8 cellular contexts compared by ENCODE assay signal in genomic region chr1:109213345-109213823, GRCh38. TPM values are rescaled to one million over a fixed set of nuclear protein-coding genes. Genes with fewer than 3 reads are reported as not detected.
DNase-seq lines count a peak whose midpoint lies in the region; ATAC-seq and TF ChIP-seq lines count a peak whose summit lies in the region.

No MANE protein-coding gene starts in this region.

- no peak for TF ChIP-seq EP300 in suprapubic skin (IDR thresholded peaks at IDR 0.05)

- H3K9me3 ChIP-seq in iPS-20b (ENCODE audit: insufficient read depth, low read depth, low read length) (no peaks in the 10 kb centered on the region), suprapubic skin (no peaks in the 10 kb centered on the region)

- H3K27ac ChIP-seq in iPS-20b (ENCODE audit: low read length) (no peak overlapping the region), suprapubic skin (peak overlapping the region; percentile 95)

- 26% methylated on average over 10 of the region's 10 CpGs for WGBS in suprapubic skin

- H3K4me3 ChIP-seq in iPS-20b (ENCODE audit: low read length) (peak overlapping the region; percentile 97; the same call in 1 of the 2 replicates), suprapubic skin (peak overlapping the region; percentile 92)

- peaks cover 9% of the 10 kb centered on the region; the same call in 1 of the 2 replicates for H3K4me1 ChIP-seq in iPS-20b (ENCODE audit: insufficient read depth, low read length)
- H3K4me1 ChIP-seq in suprapubic skin: peaks cover 53% of the 10 kb centered on the region

- H3K27me3 Mint-ChIP-seq in activated CD4-positive, alpha-beta T cell treated with anti-CD3 and anti-CD28 coated beads for 36 hours: peaks cover 1% of the 10 kb centered on the region
- peaks cover 3% of the 10 kb centered on the region for H3K27me3 Mint-ChIP-seq in activated CD8-positive, alpha-beta T cell treated with anti-CD3 and anti-CD28 coated beads, Interleukin-2, amount 10 ng/mL, durations not matched to agents 7 days and 5 days (ENCODE audit: low read depth)

- H3K4me3 Mint-ChIP-seq in activated CD4-positive, alpha-beta T cell treated with anti-CD3 and anti-CD28 coated beads for 36 hours: peak overlapping the region; percentile 97
- H3K4me3 Mint-ChIP-seq in activated CD8-positive, alpha-beta T cell treated with anti-CD3 and anti-CD28 coated beads, Interleukin-2, amount 10 ng/mL, durations not matched to agents 7 days and 5 days: peak overlapping the region; percentile 99

- DNase-seq in activated CD4-positive, alpha-beta T cell treated with anti-CD3 and anti-CD28 coated beads for 36 hours: no peak
- DNase-seq in activated CD4-positive, alpha-beta T cell treated with anti-CD3 and anti-CD28 coated beads for 4 hours: no peak
- no peak for DNase-seq in activated CD8-positive, alpha-beta T cell treated with anti-CD3 and anti-CD28 coated beads, Interleukin-2, amount 10 ng/mL, durations not matched to agents 7 days and 5 days
- DNase-seq in suprapubic skin (ENCODE audit: low spot score in 2 of 2) (no peak), hypothalamus (lab: John Stamatoyannopoulos, UW) (no peak), posterior cingulate gyrus (no peak), GM10248 (ENCODE audit: extremely low spot score) (no peak)

- CTCF ChIA-PET in activated CD4-positive, alpha-beta T cell treated with anti-CD3 and anti-CD28 coated beads for 36 hours (lab: Charles Lee): interaction anchor here (0.5 to 6.8 kb wide), 16 partner anchors 10 to 333 kb away, joined by 3 to 45 read pairs (median 5); partner anchors contain the start of genes ELAPOR1 and PSRC1
- CTCF ChIA-PET in activated CD8-positive, alpha-beta T cell treated with anti-CD3 and anti-CD28 coated beads, Interleukin-2, amount 10 ng/mL, durations not matched to agents 7 days and 5 days (lab: Charles Lee): interaction anchor here (1.0 to 4.0 kb wide), 11 partner anchors 10 to 428 kb away, joined by 4 to 17 read pairs (median 8); partner anchors contain the start of gene PSRC1
- CTCF ChIA-PET in GM10248 (lab: Yijun Ruan, JAX): interaction anchor here (0.6 to 3.2 kb wide), 9 partner anchors 9 to 319 kb away, joined by 3 to 22 read pairs (median 5); a partner anchor contains a TSS

- no peaks in the 10 kb centered on the region for H3K9me3 Mint-ChIP-seq in activated CD4-positive, alpha-beta T cell treated with anti-CD3 and anti-CD28 coated beads for 36 hours (ENCODE audit: low read depth)
- no peaks in the 10 kb centered on the region for H3K9me3 Mint-ChIP-seq in activated CD8-positive, alpha-beta T cell treated with anti-CD3 and anti-CD28 coated beads, Interleukin-2, amount 10 ng/mL, durations not matched to agents 7 days and 5 days (ENCODE audit: insufficient read depth)

- ATAC-seq in activated CD4-positive, alpha-beta T cell treated with anti-CD3 and anti-CD28 coated beads for 36 hours: no peak
- no peak for ATAC-seq in activated CD8-positive, alpha-beta T cell treated with anti-CD3 and anti-CD28 coated beads, Interleukin-2, amount 10 ng/mL, durations not matched to agents 7 days and 5 days

- POLR2A ChIA-PET in activated CD4-positive, alpha-beta T cell treated with anti-CD3 and anti-CD28 coated beads for 36 hours (lab: Charles Lee): interaction anchor here (1.4 to 2.3 kb wide), 2 partner anchors 12 kb away, joined by 3 to 12 read pairs; no protein-coding TSS in a partner anchor
- POLR2A ChIA-PET in activated CD8-positive, alpha-beta T cell treated with anti-CD3 and anti-CD28 coated beads, Interleukin-2, amount 10 ng/mL, durations not matched to agents 7 days and 5 days (lab: Charles Lee): interaction anchor here (0.8 to 2.1 kb wide), 5 partner anchors 9 to 113 kb away, joined by 3 to 19 read pairs (median 4); no protein-coding TSS in a partner anchor
- POLR2A ChIA-PET in GM10248 (lab: Yijun Ruan, JAX): interaction anchor here (0.7 to 1.1 kb wide), 2 partner anchors 11 to 59 kb away, joined by 3 read pairs; no protein-coding TSS in a partner anchor

- H3K36me3 Mint-ChIP-seq in activated CD4-positive, alpha-beta T cell treated with anti-CD3 and anti-CD28 coated beads for 36 hours (ENCODE audit: low read depth): peaks cover 32% of the 10 kb centered on the region
- H3K36me3 Mint-ChIP-seq in activated CD8-positive, alpha-beta T cell treated with anti-CD3 and anti-CD28 coated beads, Interleukin-2, amount 10 ng/mL, durations not matched to agents 7 days and 5 days (ENCODE audit: low read depth): peaks cover 36% of the 10 kb centered on the region

- no peaks in the 10 kb centered on the region for H3K36me3 ChIP-seq in iPS-20b (ENCODE audit: insufficient read depth, low read depth, low read length)
- H3K36me3 ChIP-seq in suprapubic skin: no peaks in the 10 kb centered on the region

- H3K4me1 Mint-ChIP-seq in activated CD4-positive, alpha-beta T cell treated with anti-CD3 and anti-CD28 coated beads for 36 hours: peaks cover 28% of the 10 kb centered on the region
- H3K4me1 Mint-ChIP-seq in activated CD8-positive, alpha-beta T cell treated with anti-CD3 and anti-CD28 coated beads, Interleukin-2, amount 10 ng/mL, durations not matched to agents 7 days and 5 days (ENCODE audit: low read depth): peaks cover 30% of the 10 kb centered on the region

- intact Hi-C loops in activated CD4-positive, alpha-beta T cell treated with anti-CD3 and anti-CD28 coated beads for 36 hours (cut with DNase I, micrococcal nuclease): loop anchor here (1.0 to 10.0 kb wide), 10 partner anchors 12 to 1121 kb away; partner anchors contain the start of genes WDR47 (in 2 of the 2), CYB561D1 (in 1 of the 2), ELAPOR1 (in 1 of the 2) and PRPF38B (in 1 of the 2)
- intact Hi-C loops in posterior cingulate gyrus (cut with DNase I): no loop called here

- TF ChIP-seq POLR2A in suprapubic skin (IDR thresholded peaks at IDR 0.05): no peak

- no peak overlapping the region for H3K9ac ChIP-seq in iPS-20b (ENCODE audit: low read depth, low read length)

- H3K27me3 ChIP-seq in iPS-20b (ENCODE audit: insufficient read depth, low read length): no peaks in the 10 kb centered on the region
- no peaks in the 10 kb centered on the region for H3K27me3 ChIP-seq in suprapubic skin

- TF ChIP-seq CTCF in suprapubic skin (IDR thresholded peaks at IDR 0.05): no peak
- no peak for TF ChIP-seq CTCF in GM10248 (IDR thresholded peaks at IDR 0.05; ENCODE audit: control extremely low read depth, extremely low read depth, low read depth, missing control alignments)

- H3K27ac Mint-ChIP-seq in activated CD4-positive, alpha-beta T cell treated with anti-CD3 and anti-CD28 coated beads for 36 hours: peak overlapping the region; percentile 60
- peak overlapping the region; percentile 85 for H3K27ac Mint-ChIP-seq in activated CD8-positive, alpha-beta T cell treated with anti-CD3 and anti-CD28 coated beads, Interleukin-2, amount 10 ng/mL, durations not matched to agents 7 days and 5 days

RNA-seq across cellular contexts. Expression of gene SARS1, which starts 0.3 kb away (rescaled TPM):
- total RNA-seq in activated CD4-positive, alpha-beta T cell treated with anti-CD3 and anti-CD28 coated beads for 36 hours: 100 to 1,000 TPM; 224 to 240 TPM
- 100 to 1,000 TPM; 145 to 157 TPM for total RNA-seq in activated CD8-positive, alpha-beta T cell treated with anti-CD3 and anti-CD28 coated beads, Interleukin-2, amount 10 ng/mL, durations not matched to agents 7 days and 5 days
- 100 to 1,000 TPM; 144 to 169 (median 160) TPM for total RNA-seq in suprapubic skin

RNA-seq across cellular contexts. Expression of gene CELSR2, which starts 36.0 kb away (rescaled TPM):
- 1 to 10 TPM; 1.9 to 2.0 TPM for total RNA-seq in activated CD4-positive, alpha-beta T cell treated with anti-CD3 and anti-CD28 coated beads for 36 hours
- total RNA-seq in activated CD8-positive, alpha-beta T cell treated with anti-CD3 and anti-CD28 coated beads, Interleukin-2, amount 10 ng/mL, durations not matched to agents 7 days and 5 days: 1 to 10 TPM; 4.9 to 5.2 TPM
- total RNA-seq in suprapubic skin: 100 to 1,000 TPM; 106 to 145 (median 129) TPM

Comparison
In these comparisons a context has a peak if more than half of its experiments do, and no peak if none do; other contexts are left out.
1. RNA of gene CELSR2, which starts 36.0 kb away (total RNA-seq): 106 to 145 TPM in suprapubic skin; 4.9 to 5.2 TPM in activated CD8-positive, alpha-beta T cell treated with anti-CD3 and anti-CD28 coated beads, Interleukin-2, amount 10 ng/mL, durations not matched to agents 7 days and 5 days and 1.9 to 2.0 TPM in activated CD4-positive, alpha-beta T cell treated with anti-CD3 and anti-CD28 coated beads for 36 hours; every median in the first group is over 10 times any median in the second.